Comparison of ENCODE assay signal across 18 cellular contexts in genomic region chr4:142314686-142315085, GRCh38.
DNase-seq lines count a peak whose midpoint lies in the region; ATAC-seq and TF ChIP-seq lines count a peak whose summit lies in the region.
"Had no signal": no experiment of that assay in that cellular context is flagged by ENCODE, and none has a peak within 500 bp of the region (broad histone marks: within the 10 kb centered on the region; RNA-seq: fewer than 3 reads in every experiment).

No MANE protein-coding gene starts in this region.

- peak; percentile 38 to 53 for ATAC-seq in lower lobe of right lung
- ATAC-seq: right cardiac atrium had no signal

- H3K9me3 ChIP-seq in CD4-positive, alpha-beta memory T cell (ENCODE audit: control insufficient read depth in 1 of 2, low read length in 2 of 2) = no peaks in the 10 kb centered on the region
- H3K9me3 ChIP-seq in lower lobe of right lung = no peaks in the 10 kb centered on the region
- H3K9me3 ChIP-seq: tibial nerve had no signal

- TF ChIP-seq CTCF in lower lobe of right lung (IDR thresholded peaks at IDR 0.05) = no peak

- no peaks in the 10 kb centered on the region for H3K27me3 ChIP-seq in CD4-positive, alpha-beta memory T cell (ENCODE audit: insufficient read depth, low read length)
- no peaks in the 10 kb centered on the region for H3K27me3 ChIP-seq in lower lobe of right lung (ENCODE audit: low read depth)
- H3K27me3 ChIP-seq: tibial nerve had no signal

- intact Hi-C loops in CD4-positive, alpha-beta memory T cell (cut with micrococcal nuclease) = no loop called here
- intact Hi-C loops in lower lobe of right lung (cut with DNase I) = no loop called here

- H3K4me3 ChIP-seq in CD4-positive, alpha-beta memory T cell (ENCODE audit: low read length in 2 of 2) = no peak overlapping the region
- no peak overlapping the region for H3K4me3 ChIP-seq in lower lobe of right lung
- H3K4me3 ChIP-seq: tibial nerve had no signal

- H3K36me3 ChIP-seq in CD4-positive, alpha-beta memory T cell (ENCODE audit: insufficient read depth, low read length) = peaks cover 23% of the 10 kb centered on the region
- H3K36me3 ChIP-seq in lower lobe of right lung = no peaks in the 10 kb centered on the region
- H3K36me3 ChIP-seq: tibial nerve had no signal

- peak overlapping the region; percentile 59 to 91 (median 81) for H3K27ac Mint-ChIP-seq in CD4-positive, alpha-beta memory T cell

- H3K9me3 Mint-ChIP-seq in CD4-positive, alpha-beta memory T cell = no peaks in the 10 kb centered on the region

- H3K4me3 Mint-ChIP-seq in CD4-positive, alpha-beta memory T cell = peak overlapping the region; percentile 27 to 83 (median 72)

- H3K4me1 Mint-ChIP-seq in CD4-positive, alpha-beta memory T cell = peaks cover 63 to 94% (median 78%) of the 10 kb centered on the region in 4 donors

- H3K27ac ChIP-seq in CD4-positive, alpha-beta memory T cell (ENCODE audit: low read depth, low read length) = peak overlapping the region; percentile 7
- H3K27ac ChIP-seq in lower lobe of right lung (no peak overlapping the region), substantia nigra (ENCODE audit: low read depth, low read length, poor library complexity, severe bottlenecking) (no peak overlapping the region)

- peaks cover 65 to 74% of the 10 kb centered on the region in 2 donors for H3K36me3 Mint-ChIP-seq in CD4-positive, alpha-beta memory T cell

- no peaks in the 10 kb centered on the region for H3K27me3 Mint-ChIP-seq in CD4-positive, alpha-beta memory T cell

- DNase-seq in NCI-H510A treated with DMSO at 0.1 percent for 48 hours (lab: John Stamatoyannopoulos, UW) (peak; percentile 6), NCI-H510A (lab: John Stamatoyannopoulos, UW) (no peak), SW480 (ENCODE audit: low spot score) (peak; percentile 64), lower lobe of right lung (no peak), NOMO-1 treated with DMSO at 0.1 percent for 48 hours (lab: John Stamatoyannopoulos, UW; ENCODE audit: unreplicated experiment) (no peak), substantia nigra (lab: John Stamatoyannopoulos, UW) (no peak), NCI-H446 treated with DMSO at 0.1 percent for 48 hours (lab: John Stamatoyannopoulos, UW) (no peak)
- DNase-seq in CD4-positive, alpha-beta memory T cell = peak in 2 of 5 donors; percentile 11 to 37
- DNase-seq: activated CD4-positive, CD25-positive, alpha-beta regulatory T cell; activated gamma-delta T cell treated with Interleukin-2 at 50 U/mL for 16 hours; C1 segment of cervical spinal cord; Karpas-422; kidney glomerular epithelial cell; NCI-H1436; right cardiac atrium; SHP77; stimulated activated naive CD4-positive, alpha-beta T cell had no signal

- CTCF ChIA-PET in CD4-positive, alpha-beta memory T cell (lab: Charles Lee; ENCODE audit: partially characterized antibody) = interaction anchor here (1.1 to 2.5 kb wide), 3 partner anchors 9 to 28 kb away, joined by 3 to 5 read pairs (median 4); no protein-coding TSS in a partner anchor

- peaks cover 71% of the 10 kb centered on the region for H3K4me1 ChIP-seq in CD4-positive, alpha-beta memory T cell (ENCODE audit: insufficient read depth, low read length)
- H3K4me1 ChIP-seq in lower lobe of right lung = peaks cover 3% of the 10 kb centered on the region

- POLR2A ChIA-PET in CD4-positive, alpha-beta memory T cell (lab: Charles Lee; ENCODE audit: partially characterized antibody) = interaction anchor here (0.6 to 0.8 kb wide), 2 partner anchors 32 to 49 kb away, joined by 3 read pairs; no protein-coding TSS in a partner anchor

Comparison
In these comparisons a context has a peak if more than half of its experiments do, and no peak if none do; other contexts are left out.
1. DNase-seq: peak in NCI-H510A treated with DMSO at 0.1 percent for 48 hours (single experiment) and SW480 (single experiment); none in NCI-H510A (single experiment), lower lobe of right lung (single experiment), NOMO-1 treated with DMSO at 0.1 percent for 48 hours (single experiment), substantia nigra (0 of 49) and NCI-H446 treated with DMSO at 0.1 percent for 48 hours (single experiment).